Comparison of ENCODE assay signal across 29 cellular contexts in the genomic region with DNA sequence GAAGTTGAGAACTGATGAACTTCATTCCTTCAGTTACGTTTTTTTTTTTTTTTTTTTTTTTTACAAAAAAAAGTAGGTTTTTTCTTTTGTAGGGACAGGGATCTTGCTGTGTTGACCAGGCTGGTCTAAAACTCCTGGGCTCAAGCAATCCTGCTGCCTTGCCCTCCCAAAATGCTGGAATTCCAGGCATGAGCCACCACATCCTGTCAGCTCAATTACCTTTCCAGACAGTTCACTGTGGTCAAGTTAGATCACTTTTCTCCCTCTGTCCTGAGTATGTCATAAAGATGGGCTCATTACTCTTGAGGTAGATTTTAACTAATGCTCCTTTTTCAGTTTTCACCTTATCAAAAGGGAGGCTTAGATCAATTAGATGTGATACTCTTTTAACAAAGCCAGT.
"Had no signal": no experiment of that assay in that cellular context is flagged by ENCODE, and none has a peak within 500 bp of the region (broad histone marks: within the 10 kb centered on the region; RNA-seq: fewer than 3 reads in every experiment).

No MANE protein-coding gene starts in this region.

- H3K4me2 ChIP-seq: PC-9 had no signal

- ATAC-seq: activated CD8-positive, alpha-beta memory T cell treated with anti-CD3 and anti-CD28 coated beads, Interleukin-2, amount 10 ng/mL, durations not matched to agents 7 days and 5 days; activated naive CD8-positive, alpha-beta T cell treated with anti-CD3 and anti-CD28 coated beads, Interleukin-2, amount 50 U/mL, for 24 hours had no signal

- DNase-seq: activated CD4-positive, alpha-beta memory T cell treated with anti-CD3 and anti-CD28 coated beads, Interleukin-2, amount 10 ng/mL, durations not matched to agents 7 days and 5 days; activated CD4-positive, alpha-beta T cell treated with anti-CD3 and anti-CD28 coated beads for 1 hour; activated CD4-positive, alpha-beta T cell treated with anti-CD3 and anti-CD28 coated beads for 48 hours; activated CD4-positive, CD25-positive, alpha-beta regulatory T cell; activated CD8-positive, alpha-beta memory T cell treated with anti-CD3 and anti-CD28 coated beads for 24 hours; activated CD8-positive, alpha-beta memory T cell treated with anti-CD3 and anti-CD28 coated beads, Interleukin-2, amount 10 ng/mL, durations not matched to agents 7 days and 5 days; activated CD8-positive, alpha-beta memory T cell treated with anti-CD3 and anti-CD28 coated beads, Interleukin-2, amount 50 U/mL, for 48 hours; activated effector memory CD4-positive, alpha-beta T cell treated with Interleukin-2 at 50 U/mL for 16 hours; activated naive CD4-positive, alpha-beta T cell treated with anti-CD3 and anti-CD28 coated beads, Interleukin-2, amount 10 ng/mL, durations not matched to agents 7 days and 5 days; activated naive CD8-positive, alpha-beta T cell treated with anti-CD3 and anti-CD28 coated beads, Interleukin-2, amount 50 U/mL, for 24 hours; activated T-cell treated with anti-CD3 and anti-CD28 coated beads, Interleukin-2, amount 50 U/mL, for 48 hours; anterior cingulate cortex; central memory CD4-positive, alpha-beta T cell; NCI-H1105; NCI-H1417 treated with DMSO at 0.1 percent for 48 hours; NCI-H187 treated with DMSO at 0.1 percent for 48 hours; NCI-H2081; NCI-H345; NCI-H524 treated with DMSO at 0.1 percent for 48 hours; NCI-H748 treated with DMSO at 0.1 percent for 48 hours; NK-92 treated with Interleukin-12 subunit alpha and Interleukin-12 subunit beta, amount 100 ng/mL, for 24 hours; PC-9; Right ventricle myocardium superior; SW 1271; T-helper 1 cell; T-helper 2 cell; T-helper 9 cell had no signal

- H3K27ac ChIP-seq: PC-9, VCaP had no signal

- H2AFZ ChIP-seq: PC-9 had no signal

- FAIRE-seq: bronchial epithelial cell had no signal

- H3K4me3 ChIP-seq: PC-9 had no signal
